Comparison of ENCODE assay signal across 15 cellular contexts in genomic region chr1:218671573-218671972, GRCh38.
A peak's percentile ranks its signal among the peaks of the same experiment; 100 is the strongest.
DNase-seq lines count a peak whose midpoint lies in the region; ATAC-seq and TF ChIP-seq lines count a peak whose summit lies in the region.
"Had no signal": no experiment of that assay in that cellular context is flagged by ENCODE, and none has a peak within 500 bp of the region (broad histone marks: within the 10 kb centered on the region; RNA-seq: fewer than 3 reads in every experiment).

No MANE protein-coding gene starts in this region.

- peaks cover 0 to 20% of the 10 kb centered on the region in 2 experiments; a peak in 2 of 4 replicates for H3K4me1 ChIP-seq in SK-N-SH (ENCODE audit: control insufficient read depth in 1 of 2, insufficient read depth in 2 of 2, low read depth in 1 of 2, low read length in 1 of 2)
- H3K4me1 ChIP-seq: right lobe of liver had no signal

- H3K27ac ChIP-seq in SK-N-SH (ENCODE audit: low read depth in 2 of 2, low read length in 1 of 2), result peak overlapping the region in 1 of 2 experiments; percentile 83; a peak in 2 of 4 replicates
- H3K27ac ChIP-seq: gastroesophageal sphincter, right lobe of liver had no signal

- H3K79me2 ChIP-seq in SK-N-SH (ENCODE audit: insufficient read depth), result no peaks in the 10 kb centered on the region

- no peaks in the 10 kb centered on the region for H4K20me1 ChIP-seq in SK-N-SH (ENCODE audit: insufficient read depth)

- no peaks in the 10 kb centered on the region for H3K9me3 ChIP-seq in SK-N-SH
- H3K9me3 ChIP-seq: gastroesophageal sphincter, right lobe of liver had no signal

- POLR2A ChIA-PET in SK-N-SH (lab: Yijun Ruan, JAX), result no interaction called here

- H3K4me2 ChIP-seq in SK-N-SH, result no peak overlapping the region

- H3K36me3 Mint-ChIP-seq in activated naive CD4-positive, alpha-beta T cell treated with anti-CD3 and anti-CD28 coated beads for 36 hours (ENCODE audit: low read depth), result no peaks in the 10 kb centered on the region

- H3K36me3 ChIP-seq in SK-N-SH (replicated peaks in 1 of 2; ENCODE audit: control insufficient read depth in 1 of 2, insufficient read depth in 2 of 2, low read length in 1 of 2), result no peaks in the 10 kb centered on the region
- H3K36me3 ChIP-seq: gastroesophageal sphincter, right lobe of liver had no signal

- intact Hi-C loops in activated naive CD4-positive, alpha-beta T cell treated with anti-CD3 and anti-CD28 coated beads for 36 hours (cut with micrococcal nuclease), result no loop called here

- no peak for TF ChIP-seq CTCF in SK-N-SH (IDR thresholded peaks at IDR 0.05)

- DNase-seq in COR-L47 (lab: John Stamatoyannopoulos, UW) (peak; percentile 75), NCI-H1105 treated with DMSO at 0.1 percent for 48 hours (lab: John Stamatoyannopoulos, UW) (peak; percentile 82), SK-N-SH (peak; percentile 63), left kidney (ENCODE audit: low read depth, low spot score) (peak; percentile 44)
- no peak for DNase-seq in activated naive CD4-positive, alpha-beta T cell treated with anti-CD3 and anti-CD28 coated beads for 36 hours
- no peak for DNase-seq in activated CD4-positive, alpha-beta T cell treated with anti-CD3 and anti-CD28 coated beads for 4 hours
- DNase-seq: DMS79; naive B cell; NCI-H510A treated with DMSO at 0.1 percent for 48 hours; right lobe of liver; Right ventricle myocardium superior; stimulated activated naive CD8-positive, alpha-beta T cell treated with anti-CD3 and anti-CD28 coated beads, Interleukin-15, Interleukin-2, amounts not matched to agents 100 U/mL and 50 U/mL, for 24 hours had no signal

- H3K9me3 Mint-ChIP-seq in activated naive CD4-positive, alpha-beta T cell treated with anti-CD3 and anti-CD28 coated beads for 36 hours, result peaks cover 6% of the 10 kb centered on the region

- WGBS in SK-N-SH (ENCODE audit: low lambda C conversion rate), result 57% methylated on average over 6 of the region's 6 CpGs

- no peaks in the 10 kb centered on the region for H3F3A ChIP-seq in SK-N-SH (replicated peaks; ENCODE audit: insufficient read depth)

- no peaks in the 10 kb centered on the region for H3K27me3 Mint-ChIP-seq in activated naive CD4-positive, alpha-beta T cell treated with anti-CD3 and anti-CD28 coated beads for 36 hours (ENCODE audit: low read depth)

- H3K27ac Mint-ChIP-seq in activated naive CD4-positive, alpha-beta T cell treated with anti-CD3 and anti-CD28 coated beads for 36 hours, result no peak overlapping the region
- H3K27ac Mint-ChIP-seq: naive B cell had no signal

- H3K4me3 Mint-ChIP-seq in activated naive CD4-positive, alpha-beta T cell treated with anti-CD3 and anti-CD28 coated beads for 36 hours, result no peak overlapping the region
- H3K4me3 Mint-ChIP-seq: naive B cell had no signal

- no peak overlapping the region for H3K9ac ChIP-seq in SK-N-SH

- ATAC-seq in GM18511 (IDR thresholded peaks at IDR 0.05; ENCODE audit: unreplicated experiment), result no peak
- no peak for ATAC-seq in GM18519 (IDR thresholded peaks at IDR 0.05; ENCODE audit: low FRiP score, unreplicated experiment)
- ATAC-seq: gastroesophageal sphincter; right lobe of liver; stimulated activated naive CD8-positive, alpha-beta T cell treated with anti-CD3 and anti-CD28 coated beads, Interleukin-15, Interleukin-2, amounts not matched to agents 100 U/mL and 50 U/mL, for 24 hours had no signal

- TF ChIP-seq EP300 in SK-N-SH (IDR thresholded peaks at IDR 0.05; ENCODE audit: borderline replicate concordance in 1 of 2, low read depth in 1 of 2, low read length in 1 of 2), result peak in 1 of 2 experiments; percentile 87; a peak in 2 of 4 replicates

- TF ChIP-seq RAD21 in SK-N-SH (IDR thresholded peaks at IDR 0.05; ENCODE audit: low read length), result no peak; the same call in 1 of the 2 replicates

- no peaks in the 10 kb centered on the region for H3K27me3 ChIP-seq in SK-N-SH (ENCODE audit: insufficient read depth)
- H3K27me3 ChIP-seq: gastroesophageal sphincter, right lobe of liver had no signal

- H3K4me3 ChIP-seq in SK-N-SH (ENCODE audit: low read depth in 2 of 2, low read length in 1 of 2), result no peak overlapping the region
- H3K4me3 ChIP-seq: gastroesophageal sphincter, right lobe of liver had no signal

- H3K9me2 ChIP-seq in SK-N-SH, result no peaks in the 10 kb centered on the region

- CTCF ChIA-PET in SK-N-SH (lab: Yijun Ruan, JAX), result interaction anchor here (0.7 to 1.2 kb wide), 3 partner anchors 22 to 326 kb away, joined by 3 read pairs; no protein-coding TSS in a partner anchor
- CTCF ChIA-PET in activated naive CD4-positive, alpha-beta T cell treated with anti-CD3 and anti-CD28 coated beads for 36 hours (lab: Charles Lee), result no interaction called here

- no peak overlapping the region for H2AFZ ChIP-seq in SK-N-SH (ENCODE audit: low read depth)

- no peaks in the 10 kb centered on the region for H3K4me1 Mint-ChIP-seq in activated naive CD4-positive, alpha-beta T cell treated with anti-CD3 and anti-CD28 coated beads for 36 hours (ENCODE audit: low read depth)
- H3K4me1 Mint-ChIP-seq: naive B cell had no signal

TF ChIP-seq in SK-N-SH, 30 proteins besides CTCF, POLR2A, EP300 and RAD21 (continues in another document):
- TF ChIP-seq IRF3 (IDR thresholded peaks at IDR 0.05; ENCODE audit: low read depth, low read length), result no peak
- peak; percentile 96 for TF ChIP-seq RCOR1 (IDR thresholded peaks at IDR 0.05; ENCODE audit: low read length)
- no peak for TF ChIP-seq ZBTB33 (IDR thresholded peaks at IDR 0.05; ENCODE audit: borderline replicate concordance, low read depth)
- no peak for TF ChIP-seq USF2 (IDR thresholded peaks at IDR 0.05; ENCODE audit: borderline replicate concordance, low read depth, low read length)
- no peak for TF ChIP-seq FOXM1 (IDR thresholded peaks at IDR 0.05; ENCODE audit: low read depth)
- no peak for TF ChIP-seq EZH2phosphoT487 (IDR thresholded peaks at IDR 0.05; ENCODE audit: borderline replicate concordance, low read depth)
- no peak for TF ChIP-seq JUND (IDR thresholded peaks at IDR 0.05)
- no peak for TF ChIP-seq NFIC (IDR thresholded peaks at IDR 0.05; ENCODE audit: borderline replicate concordance)
- TF ChIP-seq GATA2 (CRISPR knock-in tag; IDR thresholded peaks at IDR 0.05), result peak; percentile 85
- TF ChIP-seq ELF1 (IDR thresholded peaks at IDR 0.05), result no peak
- TF ChIP-seq TEAD4 (IDR thresholded peaks at IDR 0.05; ENCODE audit: borderline replicate concordance, insufficient read depth), result no peak
- TF ChIP-seq SMC3 (IDR thresholded peaks at IDR 0.05; ENCODE audit: low read depth, low read length), result no peak
- TF ChIP-seq MAX (IDR thresholded peaks at IDR 0.05; ENCODE audit: low read depth), result no peak
- no peak for TF ChIP-seq PBX3 (IDR thresholded peaks at IDR 0.05)
- no peak for TF ChIP-seq RFX5 (IDR thresholded peaks at IDR 0.05; ENCODE audit: low read length)
- TF ChIP-seq TCF12 (IDR thresholded peaks at IDR 0.05), result peak; percentile 52
- no peak for TF ChIP-seq TAF1 (IDR thresholded peaks at IDR 0.05; ENCODE audit: borderline replicate concordance, low read depth, low read length)
- TF ChIP-seq MEF2A (IDR thresholded peaks at IDR 0.05; ENCODE audit: borderline replicate concordance, low read depth), result no peak
- TF ChIP-seq POLR2AphosphoS5 (IDR thresholded peaks at IDR 0.05; ENCODE audit: low read depth, low read length), result no peak
- no peak for TF ChIP-seq FOSL2 (IDR thresholded peaks at IDR 0.05; ENCODE audit: borderline replicate concordance, low read depth)
- no peak for TF ChIP-seq MXI1 (IDR thresholded peaks at IDR 0.05; ENCODE audit: low read depth, low read length)

Comparison
In these comparisons a context has a peak if more than half of its experiments do, and no peak if none do; other contexts are left out.
1. DNase-seq: peak in COR-L47 (single experiment), NCI-H1105 treated with DMSO at 0.1 percent for 48 hours (single experiment), SK-N-SH (single experiment) and left kidney (single experiment); none in activated naive CD4-positive, alpha-beta T cell treated with anti-CD3 and anti-CD28 coated beads for 36 hours (single experiment) and activated CD4-positive, alpha-beta T cell treated with anti-CD3 and anti-CD28 coated beads for 4 hours (0 of 2).